ENCODE assay signal across 1 cellular context in genomic region chr6:30007132-30007764, GRCh38.
A peak's percentile ranks its signal among the peaks of the same experiment; 100 is the strongest.
TF ChIP-seq lines count a peak whose summit lies in the region.

No MANE protein-coding gene starts in this region.

TF ChIP-seq in endothelial cell of umbilical vein, 7 proteins besides CTCF, POLR2A, EP300 and RAD21 (continued from another document):
- TF ChIP-seq EZH2 (IDR thresholded peaks at IDR 0.05; ENCODE audit: borderline replicate concordance, low read depth, low read length, severe bottlenecking) (peak; percentile 70), GATA2 (IDR thresholded peaks at IDR 0.05; ENCODE audit: insufficient read depth, insufficient read length, low read depth, low read length) (no peak)
